Comparison of ENCODE assay signal across 8 cellular contexts in the genomic region with DNA sequence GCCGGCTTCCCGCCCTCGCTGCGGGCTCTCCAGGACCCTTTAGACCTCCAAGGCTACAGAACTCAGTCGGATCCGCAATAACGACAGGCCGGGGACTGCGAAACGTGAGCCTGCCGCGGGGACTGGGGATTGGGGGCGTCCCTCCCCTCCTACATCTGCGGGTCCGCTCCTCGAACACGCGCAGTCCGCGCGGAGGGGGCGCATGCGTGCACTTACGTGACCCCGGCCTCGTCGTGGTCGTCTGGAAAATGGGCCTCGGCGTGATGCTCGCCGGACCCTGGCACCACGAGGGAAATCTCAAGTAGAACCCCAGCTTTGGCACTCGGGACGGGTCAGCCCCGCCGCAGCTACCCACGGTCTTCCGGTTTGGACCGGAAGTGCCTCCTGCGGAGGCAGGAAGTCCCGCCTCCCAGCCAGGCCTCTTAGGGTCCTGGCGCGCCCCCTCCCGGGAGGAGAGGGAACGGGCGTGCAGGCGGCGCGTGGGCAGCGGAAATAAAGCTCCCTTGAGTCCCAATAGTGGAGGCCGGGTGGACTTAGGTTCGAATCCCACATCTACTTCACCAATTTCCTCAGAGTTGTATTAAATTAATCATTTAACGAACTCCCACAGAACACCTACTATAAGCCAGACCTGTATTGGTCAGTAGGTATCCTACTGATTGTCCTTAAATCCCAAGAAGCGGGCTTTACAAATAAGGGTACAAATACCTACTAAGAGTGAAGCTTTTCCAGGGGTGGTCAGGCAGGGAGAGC. TPM values are rescaled to one million over a fixed set of nuclear protein-coding genes. Genes with fewer than 3 reads are reported as not detected.
DNase-seq lines count a peak whose midpoint lies in the region; ATAC-seq and FAIRE-seq lines count a peak whose summit lies in the region.

TSS of gene TAF1C (minus strand) at position 373 of the 753 bp plus-strand sequence. CDS start 2,069 bp downstream, outside the sequence.

- DNase-seq in GM19239 (ENCODE audit: insufficient read length, low spot score) (peak; percentile 100), NCI-H526 treated with DMSO at 0.1 percent for 48 hours (lab: John Stamatoyannopoulos, UW) (peak; percentile 36), cortex of kidney (lab: John Stamatoyannopoulos, UW) (peak; percentile 76), left kidney (ENCODE audit: low read depth, low spot score) (peak; percentile 98)
- peak; percentile 97 for DNase-seq in activated CD4-positive, alpha-beta T cell treated with anti-CD3 and anti-CD28 coated beads, Interleukin-2, amount 10 ng/mL, durations not matched to agents 24 days and 14 days
- peak; percentile 93 to 94 for DNase-seq in stimulated activated CD4-positive, alpha-beta T cell treated with anti-CD3 and anti-CD28 coated beads, Interleukin-2, amount 100 ng/mL, for 24 hours

- intact Hi-C loops in activated CD4-positive, alpha-beta T cell treated with anti-CD3 and anti-CD28 coated beads, Interleukin-2, amount 10 ng/mL, durations not matched to agents 24 days and 14 days (cut with micrococcal nuclease) = loop anchor here (1.0 to 5.0 kb wide), 5 partner anchors 42 to 235 kb away; partner anchors contain the start of genes DNAAF1, HSDL1, MBTPS1 and OSGIN1

- FAIRE-seq in GM19239 (lab: Jason Lieb, UNC) = peak; percentile 87

- H3K9ac ChIP-seq in BLaER1 = peak within 1 kb of the TSS; percentile 96

- H3K27me3 ChIP-seq in BLaER1 = no peaks in the 10 kb centered on the region

- peak within 1 kb of the TSS; percentile 95 for H3K27ac Mint-ChIP-seq in activated CD4-positive, alpha-beta T cell treated with anti-CD3 and anti-CD28 coated beads, Interleukin-2, amount 10 ng/mL, durations not matched to agents 24 days and 14 days

- H4K20me1 ChIP-seq in BLaER1 = peaks cover 42% of the 10 kb centered on the region

- H3K4me2 ChIP-seq in BLaER1 = peak within 1 kb of the TSS; percentile 96

- peak within 1 kb of the TSS; percentile 94 for H3K4me3 Mint-ChIP-seq in activated CD4-positive, alpha-beta T cell treated with anti-CD3 and anti-CD28 coated beads, Interleukin-2, amount 10 ng/mL, durations not matched to agents 24 days and 14 days

- peaks cover 18% of the 10 kb centered on the region for H3K4me1 ChIP-seq in BLaER1

- peak within 1 kb of the TSS; percentile 99 for H3K4me3 ChIP-seq in BLaER1

- H3K4me1 Mint-ChIP-seq in activated CD4-positive, alpha-beta T cell treated with anti-CD3 and anti-CD28 coated beads, Interleukin-2, amount 10 ng/mL, durations not matched to agents 24 days and 14 days = peaks cover 18% of the 10 kb centered on the region

- peak within 1 kb of the TSS; percentile 89 for H3K27ac ChIP-seq in BLaER1

- H3K36me3 ChIP-seq in BLaER1 = peaks cover 37% of the 10 kb centered on the region

- no peaks in the 10 kb centered on the region for H3K27me3 Mint-ChIP-seq in activated CD4-positive, alpha-beta T cell treated with anti-CD3 and anti-CD28 coated beads, Interleukin-2, amount 10 ng/mL, durations not matched to agents 24 days and 14 days

- H3K9me3 Mint-ChIP-seq in activated CD4-positive, alpha-beta T cell treated with anti-CD3 and anti-CD28 coated beads, Interleukin-2, amount 10 ng/mL, durations not matched to agents 24 days and 14 days = no peaks in the 10 kb centered on the region

- H3K9me3 ChIP-seq in BLaER1 = no peaks in the 10 kb centered on the region

- ATAC-seq in HG03457 (IDR thresholded peaks at IDR 0.05; ENCODE audit: unreplicated experiment) = peak; percentile 92

- H3K36me3 Mint-ChIP-seq in activated CD4-positive, alpha-beta T cell treated with anti-CD3 and anti-CD28 coated beads, Interleukin-2, amount 10 ng/mL, durations not matched to agents 24 days and 14 days (ENCODE audit: low read depth) = peaks cover 21% of the 10 kb centered on the region

RNA-seq across cellular contexts. Expression of gene TAF1C, which starts in this region (rescaled TPM):
- 60.3 and 61.1 TPM in 2 replicates for total RNA-seq in activated CD4-positive, alpha-beta T cell treated with anti-CD3 and anti-CD28 coated beads, Interleukin-2, amount 10 ng/mL, durations not matched to agents 24 days and 14 days

Comparison
In these comparisons a context has a peak if more than half of its experiments do, and no peak if none do; other contexts are left out.
1. Peak in every context shown above with its lines: DNase-seq, ATAC-seq, H3K4me3 ChIP-seq and H3K27ac ChIP-seq.
2. DNase-seq: peak in every context shown above with its lines; median percentile 100 in GM19239; 98 in left kidney; 97 in activated CD4-positive, alpha-beta T cell treated with anti-CD3 and anti-CD28 coated beads, Interleukin-2, amount 10 ng/mL, durations not matched to agents 24 days and 14 days; 94 in stimulated activated CD4-positive, alpha-beta T cell treated with anti-CD3 and anti-CD28 coated beads, Interleukin-2, amount 100 ng/mL, for 24 hours; 76 in cortex of kidney; 36 in NCI-H526 treated with DMSO at 0.1 percent for 48 hours.